Comparison of ENCODE assay signal across 10 cellular contexts in genomic region chr20:20002101-20002998, GRCh38. TPM values are rescaled to one million over a fixed set of nuclear protein-coding genes. Genes with fewer than 3 reads are reported as not detected.
DNase-seq lines count a peak whose midpoint lies in the region; ATAC-seq and TF ChIP-seq lines count a peak whose summit lies in the region.
"Had no signal": no experiment of that assay in that cellular context is flagged by ENCODE, and none has a peak within 500 bp of the region (broad histone marks: within the 10 kb centered on the region; RNA-seq: fewer than 3 reads in every experiment).

No MANE protein-coding gene starts in this region.

- TF ChIP-seq POLR2A in body of pancreas (IDR thresholded peaks at IDR 0.05) (no peak), uterus (IDR thresholded peaks at IDR 0.05) (no peak)

- intact Hi-C loops in Right ventricle myocardium inferior (cut with DNase I) (no loop called here), cardiac septum (cut with DNase I) (loop anchor here (5.0 kb wide), 1 partner anchor 215 kb away; no protein-coding TSS in a partner anchor), body of pancreas (cut with DNase I) (loop anchor here (10.0 kb wide), 1 partner anchor 308 kb away; no protein-coding TSS in a partner anchor), uterus (cut with DNase I; ENCODE audit: low total_unique reads) (no loop called here)

- no peaks in the 10 kb centered on the region for H3K27me3 ChIP-seq in body of pancreas
- H3K27me3 ChIP-seq in mucosa of rectum (ENCODE audit: control insufficient read depth in 2 of 2, insufficient read depth in 2 of 2, low read length in 2 of 2), result no peaks in the 10 kb centered on the region
- H3K27me3 ChIP-seq in uterus, result no peaks in the 10 kb centered on the region

- H3K9me3 ChIP-seq in body of pancreas, result no peaks in the 10 kb centered on the region
- no peaks in the 10 kb centered on the region for H3K9me3 ChIP-seq in mucosa of rectum (ENCODE audit: control insufficient read depth in 2 of 2, low read length in 2 of 2)
- no peaks in the 10 kb centered on the region for H3K9me3 ChIP-seq in uterus

- no peak for TF ChIP-seq CTCF in body of pancreas (IDR thresholded peaks at IDR 0.05)
- TF ChIP-seq CTCF in uterus (IDR thresholded peaks at IDR 0.05), result no peak

- H3K4me3 ChIP-seq in body of pancreas, result no peak overlapping the region
- H3K4me3 ChIP-seq in mucosa of rectum (ENCODE audit: low read length in 2 of 2), result no peak overlapping the region
- H3K4me3 ChIP-seq in uterus, result no peak overlapping the region

- peak overlapping the region in 1 of 2 donors; percentile 25 for H3K9ac ChIP-seq in mucosa of rectum (ENCODE audit: low read depth in 1 of 2, low read length in 2 of 2)

- WGBS in body of pancreas, 2 donors, result 49 to 63% methylated on average over 9 of the region's 9 CpGs

- ATAC-seq in Right ventricle myocardium inferior (peak; percentile 38), body of pancreas (no peak)

- peaks cover 70% of the 10 kb centered on the region for H3K4me1 ChIP-seq in body of pancreas
- H3K4me1 ChIP-seq in mucosa of rectum (ENCODE audit: control insufficient read depth in 2 of 2, insufficient read depth in 2 of 2, low read length in 2 of 2), result peaks cover 4 to 6% of the 10 kb centered on the region in 2 donors
- H3K4me1 ChIP-seq in uterus, result peaks cover 0 to 6% of the 10 kb centered on the region in 2 donors

- H3K36me3 ChIP-seq in body of pancreas (replicated peaks in 1 of 2; ENCODE audit: insufficient read depth in 1 of 2, low read depth in 2 of 2) (peaks cover 0 to 7% of the 10 kb centered on the region in 2 donors), mucosa of rectum (ENCODE audit: control insufficient read depth in 2 of 2, insufficient read depth in 2 of 2, low read length in 2 of 2) (peaks cover 35 to 42% of the 10 kb centered on the region in 2 donors), uterus (no peaks in the 10 kb centered on the region)

- H3K27ac ChIP-seq in body of pancreas (peak overlapping the region; percentile 19 to 69 (median 63)), mucosa of rectum (ENCODE audit: low read depth in 2 of 2, low read length in 2 of 2) (peak overlapping the region; percentile 53 to 62), uterus (peak overlapping the region; percentile 79 to 93)
- H3K27ac ChIP-seq: C4-2B had no signal

- DNase-seq in Right ventricle myocardium inferior (ENCODE audit: missing footprints) (peak; percentile 68), cardiac septum (ENCODE audit: low spot score) (no peak), body of pancreas (no peak), uterus (peak; percentile 50 to 53), iPS-NIHi11 (ENCODE audit: low spot score) (no peak), DMS53 treated with DMSO at 0.1 percent for 48 hours (lab: John Stamatoyannopoulos, UW; ENCODE audit: unreplicated experiment) (no peak), NCI-H510A treated with DMSO at 0.1 percent for 48 hours (lab: John Stamatoyannopoulos, UW) (no peak)
- DNase-seq: stimulated activated CD4-positive, alpha-beta T cell treated with anti-CD3 and anti-CD28 coated beads, Interleukin-15, amount 100 ng/mL, for 24 hours had no signal

RNA-seq across cellular contexts. Expression of gene NAA20, which starts 14.8 kb away (rescaled TPM):
- total RNA-seq in Right ventricle myocardium inferior, result 58.4 TPM
- total RNA-seq in cardiac septum, result 63.4 TPM
- 10 to 100 TPM; 19.2 to 23.4 TPM for total RNA-seq in body of pancreas
- 10 to 100 TPM; 24.7 to 55.7 (median 35.2) TPM for total RNA-seq in uterus

RNA-seq across cellular contexts. Expression of gene CRNKL1, which starts 49.9 kb away (rescaled TPM):
- total RNA-seq in Right ventricle myocardium inferior, result 16.5 TPM
- total RNA-seq in cardiac septum, result 18.5 TPM
- 10 to 100 TPM; 12.5 to 28.3 TPM for total RNA-seq in body of pancreas
- total RNA-seq in uterus, result 10 to 100 TPM; 21.8 to 58.4 (median 38.4) TPM

RNA-seq across cellular contexts. Expression of gene CFAP61, which starts 50.0 kb away (rescaled TPM):
- total RNA-seq in Right ventricle myocardium inferior (27.4 TPM), cardiac septum (73.4 TPM), body of pancreas (under 1 TPM in 1 of 2 donors, not detected in 1; 0.52 TPM), uterus (1 to 10 TPM in 3 of 4 donors, not detected in 1; 3.0 to 8.2 (median 7.5) TPM)

Comparison
In these comparisons a context has a peak if more than half of its experiments do, and no peak if none do; other contexts are left out.
1. DNase-seq: peak in Right ventricle myocardium inferior (single experiment) and uterus (2 of 2); none in cardiac septum (single experiment), body of pancreas (0 of 4), iPS-NIHi11 (single experiment), DMS53 treated with DMSO at 0.1 percent for 48 hours (single experiment) and NCI-H510A treated with DMSO at 0.1 percent for 48 hours (single experiment).
2. intact Hi-C loops: an anchor here in cardiac septum (5.0 kb wide) and body of pancreas (10.0 kb wide); none called in Right ventricle myocardium inferior and uterus.
3. Peak in every context shown above with its lines, with median percentiles within 50 percentile points of each other: H3K27ac ChIP-seq.